Comparison of ENCODE assay signal across 17 cellular contexts in the genomic region with DNA sequence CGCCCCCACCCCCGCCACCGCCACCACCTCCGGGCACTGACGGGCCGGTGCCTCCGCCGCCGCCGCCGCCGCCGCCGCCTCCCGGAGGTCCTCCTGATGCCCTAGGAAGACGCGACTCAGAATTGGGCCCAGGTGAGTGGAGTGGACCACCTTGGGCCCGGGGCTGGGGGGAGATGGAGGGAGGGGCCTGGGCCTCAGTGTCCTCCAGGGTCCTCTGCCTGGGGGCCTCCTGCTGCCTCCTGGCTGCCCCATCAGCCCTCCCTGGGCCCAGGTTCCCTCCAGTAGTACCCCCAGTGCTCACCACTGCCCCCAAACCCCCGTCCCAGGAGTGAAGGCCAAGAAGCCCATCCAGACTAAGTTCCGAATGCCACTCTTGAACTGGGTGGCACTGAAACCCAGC. TPM values are rescaled to one million over a fixed set of nuclear protein-coding genes. Genes with fewer than 3 reads are reported as not detected.
DNase-seq lines count a peak whose midpoint lies in the region; ATAC-seq and TF ChIP-seq lines count a peak whose summit lies in the region.
"Had no signal": no experiment of that assay in that cellular context is flagged by ENCODE, and none has a peak within 500 bp of the region (broad histone marks: within the 10 kb centered on the region; RNA-seq: fewer than 3 reads in every experiment).

No MANE protein-coding gene starts in this region.

- peaks cover 0 to 2% (median 0%) of the 10 kb centered on the region in 5 experiments for H3K9me3 Mint-ChIP-seq in brain
- H3K9me3 Mint-ChIP-seq: activated T-cell treated with anti-CD3 and anti-CD28 coated beads, Interleukin-2, amount 50 U/mL, for 72 hours had no signal

- no peak overlapping the region for H2AFZ ChIP-seq in osteoblast (ENCODE audit: low read length)

- intact Hi-C loops in cardiac septum (cut with DNase I), result no loop called here

- H3K4me1 ChIP-seq in cardiac muscle cell (ENCODE audit: low read depth) (no peaks in the 10 kb centered on the region), mesodermal cell (ENCODE audit: control insufficient read depth, insufficient read depth, low read length, poor library complexity, severe bottlenecking) (peaks cover 6% of the 10 kb centered on the region), upper lobe of left lung (peaks cover 11 to 27% (median 18%) of the 10 kb centered on the region in 4 donors), osteoblast (ENCODE audit: insufficient read depth, low read length) (peaks cover 19% of the 10 kb centered on the region)

- 51 to 95% methylated on average over 2 to 3 of the region's 20 CpGs for WGBS in mesodermal cell (ENCODE audit: insufficient coverage in 2 of 2), 2 experiments
- WGBS in upper lobe of left lung, 2 donors, result 66 to 73% methylated on average over 2 to 16 of the region's 20 CpGs

- H3K79me2 ChIP-seq in osteoblast (ENCODE audit: insufficient read depth, low read length), result no peaks in the 10 kb centered on the region

- H3K9me3 ChIP-seq in cardiac muscle cell (ENCODE audit: low read depth), result no peaks in the 10 kb centered on the region
- no peaks in the 10 kb centered on the region for H3K9me3 ChIP-seq in mesodermal cell (ENCODE audit: control insufficient read depth, low read length)
- no peaks in the 10 kb centered on the region for H3K9me3 ChIP-seq in upper lobe of left lung
- H3K9me3 ChIP-seq in osteoblast (ENCODE audit: low read depth, low read length), result no peaks in the 10 kb centered on the region
- H3K9me3 ChIP-seq: MG63, uterus had no signal

- no peak for TF ChIP-seq POLR2A in upper lobe of left lung (IDR thresholded peaks at IDR 0.05)

- DNase-seq in cardiac muscle cell (ENCODE audit: low read depth in 1 of 2, low spot score in 1 of 2) (no peak), cardiac septum (ENCODE audit: low spot score) (no peak), upper lobe of left lung (no peak), osteoblast (ENCODE audit: insufficient read length, low spot score, missing footprints) (no peak)
- DNase-seq in activated CD8-positive, alpha-beta memory T cell treated with anti-CD3 and anti-CD28 coated beads for 24 hours, result no peak
- DNase-seq: activated CD4-positive, alpha-beta T cell treated with anti-CD3 and anti-CD28 coated beads for 36 hours; activated T-cell treated with anti-CD3 and anti-CD28 coated beads, Interleukin-2, amount 50 U/mL, for 72 hours; MG63; stimulated activated CD4-positive, alpha-beta T cell treated with anti-CD3 and anti-CD28 coated beads, Interleukin-1b, Interleukin-23, amount 100 ng/mL, for 48 hours; stimulated activated CD8-positive, alpha-beta memory T cell treated with anti-CD3 and anti-CD28 coated beads, Interleukin-4, amount 100 ng/mL, for 48 hours; T-helper 1 cell; uterus had no signal

- H3K4me1 Mint-ChIP-seq in brain, result peaks cover 50% of the 10 kb centered on the region

- peaks cover 13% of the 10 kb centered on the region for H3K36me3 Mint-ChIP-seq in brain

- H3K27ac ChIP-seq in cardiac muscle cell, result no peak overlapping the region
- H3K27ac ChIP-seq in mesodermal cell (ENCODE audit: low read depth, low read length, severe bottlenecking), result no peak overlapping the region
- H3K27ac ChIP-seq in upper lobe of left lung, result no peak overlapping the region
- H3K27ac ChIP-seq in osteoblast (ENCODE audit: low read depth, low read length), result no peak overlapping the region
- H3K27ac ChIP-seq: uterus had no signal

- H3K27me3 ChIP-seq in cardiac muscle cell (peaks cover 38% of the 10 kb centered on the region), upper lobe of left lung (no peaks in the 10 kb centered on the region), osteoblast (ENCODE audit: insufficient read depth, low read length) (peaks cover 25% of the 10 kb centered on the region)
- H3K27me3 ChIP-seq: MG63 had no signal

- H3K36me3 ChIP-seq in cardiac muscle cell (no peaks in the 10 kb centered on the region), mesodermal cell (ENCODE audit: control insufficient read depth, insufficient read depth, low read length) (no peaks in the 10 kb centered on the region), upper lobe of left lung (peaks cover 3 to 84% (median 53%) of the 10 kb centered on the region in 4 donors), osteoblast (ENCODE audit: insufficient read depth, low read length) (no peaks in the 10 kb centered on the region)
- H3K36me3 ChIP-seq: MG63, uterus had no signal

- ATAC-seq in upper lobe of left lung (ENCODE audit: low FRiP score in 2 of 2) (no peak), HG03139 (IDR thresholded peaks at IDR 0.05; ENCODE audit: unreplicated experiment) (no peak)
- ATAC-seq: activated CD4-positive, alpha-beta T cell treated with anti-CD3 and anti-CD28 coated beads for 36 hours; activated T-cell treated with anti-CD3 and anti-CD28 coated beads, Interleukin-2, amount 50 U/mL, for 72 hours had no signal

- H4K20me1 ChIP-seq in osteoblast (ENCODE audit: insufficient read depth, low read length), result no peaks in the 10 kb centered on the region

- H3K4me2 ChIP-seq in osteoblast (ENCODE audit: insufficient read depth, low read length), result no peak overlapping the region

- peak overlapping the region; percentile 43 for H3K4me3 ChIP-seq in cardiac muscle cell
- peak overlapping the region; percentile 36 for H3K4me3 ChIP-seq in mesodermal cell (ENCODE audit: extremely low read depth, insufficient read depth, low read length, poor library complexity, severe bottlenecking)
- H3K4me3 ChIP-seq in upper lobe of left lung, result peak overlapping the region in 3 of 4 donors; percentile 35 to 42 (median 38)
- H3K4me3 ChIP-seq in osteoblast (ENCODE audit: insufficient read depth, low read length), result no peak overlapping the region
- H3K4me3 ChIP-seq: MG63, uterus had no signal

- H3K27me3 Mint-ChIP-seq in brain, result peaks cover 21% of the 10 kb centered on the region
- H3K27me3 Mint-ChIP-seq: activated CD4-positive, alpha-beta T cell treated with anti-CD3 and anti-CD28 coated beads for 36 hours had no signal

- TF ChIP-seq EP300 in upper lobe of left lung (IDR thresholded peaks at IDR 0.05), result no peak

- H3K27ac Mint-ChIP-seq in brain, result peak overlapping the region in 2 of 5 experiments; percentile 77 to 88
- H3K27ac Mint-ChIP-seq: activated T-cell treated with anti-CD3 and anti-CD28 coated beads, Interleukin-2, amount 50 U/mL, for 72 hours had no signal

- no peak for TF ChIP-seq CTCF in cardiac muscle cell (IDR thresholded peaks at IDR 0.05; ENCODE audit: low read depth, low read length)
- TF ChIP-seq CTCF in brain (conservative IDR thresholded peaks at IDR 0.05), result no peak
- no peak for TF ChIP-seq CTCF in upper lobe of left lung (IDR thresholded peaks at IDR 0.05)
- no peak for TF ChIP-seq CTCF in osteoblast (IDR thresholded peaks at IDR 0.05; ENCODE audit: extremely low read depth, low read depth, low read length)

- H3K4me3 Mint-ChIP-seq in brain, result peak overlapping the region; percentile 73 to 80 (median 75)
- H3K4me3 Mint-ChIP-seq: activated CD4-positive, alpha-beta T cell treated with anti-CD3 and anti-CD28 coated beads for 36 hours; activated T-cell treated with anti-CD3 and anti-CD28 coated beads, Interleukin-2, amount 50 U/mL, for 72 hours had no signal

RNA-seq across cellular contexts. Expression of a gene that starts 19.9 kb away (rescaled TPM):
- total RNA-seq in cardiac muscle cell (0.45 TPM in 1 of 2 replicates, not detected in the other), cardiac septum (not detected), upper lobe of left lung (under 1 TPM in 1 of 6 donors, not detected in 5; 0.20 TPM), osteoblast (not detected in 2 replicates)
- polyA plus RNA-seq in cardiac muscle cell (not detected in 2 replicates), brain (ENCODE audit: insufficient read depth, low read depth, low replicate concordance) (not detected)
- not detected for polyA plus RNA-seq in mesodermal cell (2013, experiment 1 of 2)
- polyA plus RNA-seq in mesodermal cell (2013, experiment 2 of 2), result not detected
- total RNA-seq: frontal cortex, RPMI7951, uterus had no signal

RNA-seq across cellular contexts. Expression of a gene that starts 20.3 kb away (rescaled TPM):
- total RNA-seq in cardiac muscle cell, result 0.51 and 0.95 TPM in 2 replicates
- polyA plus RNA-seq in cardiac muscle cell, result 0.83 and 1.2 TPM in 2 replicates
- 12.2 TPM for total RNA-seq in cardiac septum
- polyA plus RNA-seq in brain (ENCODE audit: insufficient read depth, low read depth, low replicate concordance), result 26.1 TPM
- 5.7 TPM for polyA plus RNA-seq in mesodermal cell (2013, experiment 1 of 2)
- polyA plus RNA-seq in mesodermal cell (2013, experiment 2 of 2), result 3.1 TPM
- total RNA-seq in upper lobe of left lung, result 100 to 1,000 TPM in 3 of 6 donors, 10 to 100 TPM in 3; 42.9 to 119 (median 98.3) TPM
- total RNA-seq in osteoblast, result 2.7 and 3.6 TPM in 2 replicates
